ENCODE assay signal across 18 cellular contexts in the genomic region with DNA sequence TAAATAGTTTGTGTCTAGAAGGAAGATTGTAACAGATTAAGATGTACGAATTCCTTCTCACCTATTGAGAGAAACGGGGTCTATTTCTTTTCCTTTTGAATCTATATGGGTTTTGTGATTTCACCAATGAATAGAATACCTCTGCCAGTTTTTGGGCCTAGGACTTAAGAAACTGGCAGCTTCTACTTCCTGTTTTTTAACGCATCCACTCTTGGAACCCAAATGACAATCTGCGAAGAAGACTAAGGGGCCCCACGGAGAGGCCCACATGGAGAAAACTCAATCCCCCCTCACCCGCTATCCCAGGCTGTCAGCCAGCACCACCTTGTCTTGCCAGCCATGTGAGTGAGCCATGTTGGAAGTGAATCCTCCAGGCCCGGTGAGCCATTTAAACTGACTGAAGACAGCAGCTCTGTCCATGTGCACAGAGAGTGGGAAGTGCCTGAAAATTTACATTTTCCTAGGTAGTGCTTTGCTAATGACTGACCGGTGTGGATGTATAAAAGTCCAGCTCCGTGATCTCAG. TPM values are rescaled to one million over a fixed set of nuclear protein-coding genes. Genes with fewer than 3 reads are reported as not detected.
DNase-seq lines count a peak whose midpoint lies in the region; ATAC-seq and TF ChIP-seq lines count a peak whose summit lies in the region.
"Had no signal": no experiment of that assay in that cellular context is flagged by ENCODE, and none has a peak within 500 bp of the region (broad histone marks: within the 10 kb centered on the region; RNA-seq: fewer than 3 reads in every experiment).

No MANE protein-coding gene starts in this region.

- peak overlapping the region; percentile 27 for H3K27ac Mint-ChIP-seq in CD8-positive, alpha-beta T cell
- peak overlapping the region; percentile 66 for H3K27ac Mint-ChIP-seq in dendritic cell treated with granulocyte-macrophage colony-stimulating factor and Interleukin-4, amounts not matched to agents 40 ng/mL and 50 ng/mL, for 4 days
- peak overlapping the region in 1 of 2 donors; percentile 26 for H3K27ac Mint-ChIP-seq in natural killer cell treated with Interleukin-12 subunit alpha and Interleukin-12 subunit beta and Interleukin-15 and Interleukin-18, amount 100 ng/mL, for 72 hours
- H3K27ac Mint-ChIP-seq: HFFc6 had no signal

- H3K36me3 ChIP-seq in CD8-positive, alpha-beta T cell (ENCODE audit: insufficient read depth, low read length), result no peaks in the 10 kb centered on the region
- H3K36me3 ChIP-seq in testis (ENCODE audit: low read depth, missing control alignments), result no peaks in the 10 kb centered on the region

- no peak for ATAC-seq in CD8-positive, alpha-beta T cell
- ATAC-seq in natural killer cell treated with Interleukin-12 subunit alpha and Interleukin-12 subunit beta and Interleukin-15 and Interleukin-18, amount 100 ng/mL, for 72 hours, result no peak
- ATAC-seq: A549 had no signal

- no peak overlapping the region for H3K27ac ChIP-seq in CD8-positive, alpha-beta T cell (ENCODE audit: low read depth, low read length)
- H3K27ac ChIP-seq in testis, result no peak overlapping the region
- H3K27ac ChIP-seq: A549 had no signal

- no peak for TF ChIP-seq POLR2A in testis (IDR thresholded peaks at IDR 0.05)

- CTCF ChIA-PET in CD8-positive, alpha-beta T cell (lab: Charles Lee), result interaction anchor here (1.2 to 3.9 kb wide), 3 partner anchors 17 to 28 kb away, joined by 5 to 38 read pairs (median 10); a partner anchor contains a TSS

- no peaks in the 10 kb centered on the region for H3K27me3 ChIP-seq in CD8-positive, alpha-beta T cell (ENCODE audit: insufficient read depth, low read length)
- no peaks in the 10 kb centered on the region for H3K27me3 ChIP-seq in testis

- 86 to 91% methylated on average over 9 of the region's 9 CpGs for WGBS in testis, 2 donors

- H3K4me1 ChIP-seq in CD8-positive, alpha-beta T cell (ENCODE audit: insufficient read depth, low read length), result peaks cover 22% of the 10 kb centered on the region
- H3K4me1 ChIP-seq in testis, result no peaks in the 10 kb centered on the region
- H3K4me1 ChIP-seq: Caco-2 had no signal

- peaks cover 41% of the 10 kb centered on the region for H3K4me1 Mint-ChIP-seq in CD8-positive, alpha-beta T cell (ENCODE audit: low read depth)
- peaks cover 19% of the 10 kb centered on the region for H3K4me1 Mint-ChIP-seq in dendritic cell treated with granulocyte-macrophage colony-stimulating factor and Interleukin-4, amounts not matched to agents 40 ng/mL and 50 ng/mL, for 4 days (ENCODE audit: low read depth)
- H3K4me1 Mint-ChIP-seq in natural killer cell treated with Interleukin-12 subunit alpha and Interleukin-12 subunit beta and Interleukin-15 and Interleukin-18, amount 100 ng/mL, for 72 hours (ENCODE audit: low read depth in 2 of 2), result peaks cover 19 to 20% of the 10 kb centered on the region in 2 donors

- no peaks in the 10 kb centered on the region for H3K9me3 ChIP-seq in CD8-positive, alpha-beta T cell (ENCODE audit: low read length)
- H3K9me3 ChIP-seq in testis, result no peaks in the 10 kb centered on the region
- H3K9me3 ChIP-seq: A549, Caco-2 had no signal

- H3K4me3 ChIP-seq in CD8-positive, alpha-beta T cell (ENCODE audit: low read depth, low read length), result no peak overlapping the region
- H3K4me3 ChIP-seq in testis, result no peak overlapping the region
- H3K4me3 ChIP-seq: A549 had no signal

- H3K36me3 Mint-ChIP-seq in CD8-positive, alpha-beta T cell, result peaks cover 3% of the 10 kb centered on the region
- H3K36me3 Mint-ChIP-seq in dendritic cell treated with granulocyte-macrophage colony-stimulating factor and Interleukin-4, amounts not matched to agents 40 ng/mL and 50 ng/mL, for 4 days (ENCODE audit: low read depth), result peaks cover 6% of the 10 kb centered on the region
- H3K36me3 Mint-ChIP-seq in natural killer cell treated with Interleukin-12 subunit alpha and Interleukin-12 subunit beta and Interleukin-15 and Interleukin-18, amount 100 ng/mL, for 72 hours, result no peaks in the 10 kb centered on the region

- no peak for TF ChIP-seq CTCF in CD8-positive, alpha-beta T cell (IDR thresholded peaks at IDR 0.05)
- no peak for TF ChIP-seq CTCF in testis (IDR thresholded peaks at IDR 0.05)

- POLR2A ChIA-PET in CD8-positive, alpha-beta T cell (lab: Charles Lee), result interaction anchor here (1.5 to 5.7 kb wide), 2 partner anchors 18 to 28 kb away, joined by 4 to 142 read pairs; a partner anchor contains a TSS

- intact Hi-C loops in CD8-positive, alpha-beta T cell (cut with DNase I, micrococcal nuclease), result no loop called here
- intact Hi-C loops in dendritic cell treated with granulocyte-macrophage colony-stimulating factor and Interleukin-4, amounts not matched to agents 40 ng/mL and 50 ng/mL, for 4 days (cut with micrococcal nuclease), result no loop called here
- intact Hi-C loops in testis (cut with DNase I; ENCODE audit: low total_unique reads), result no loop called here

- H3K9me3 Mint-ChIP-seq in CD8-positive, alpha-beta T cell, result no peaks in the 10 kb centered on the region
- no peaks in the 10 kb centered on the region for H3K9me3 Mint-ChIP-seq in dendritic cell treated with granulocyte-macrophage colony-stimulating factor and Interleukin-4, amounts not matched to agents 40 ng/mL and 50 ng/mL, for 4 days
- H3K9me3 Mint-ChIP-seq in natural killer cell treated with Interleukin-12 subunit alpha and Interleukin-12 subunit beta and Interleukin-15 and Interleukin-18, amount 100 ng/mL, for 72 hours, result no peaks in the 10 kb centered on the region
- H3K9me3 Mint-ChIP-seq: HFFc6 had no signal

- H3K27me3 Mint-ChIP-seq in CD8-positive, alpha-beta T cell (ENCODE audit: low read depth), result no peaks in the 10 kb centered on the region
- peaks cover 2% of the 10 kb centered on the region for H3K27me3 Mint-ChIP-seq in dendritic cell treated with granulocyte-macrophage colony-stimulating factor and Interleukin-4, amounts not matched to agents 40 ng/mL and 50 ng/mL, for 4 days
- no peaks in the 10 kb centered on the region for H3K27me3 Mint-ChIP-seq in natural killer cell treated with Interleukin-12 subunit alpha and Interleukin-12 subunit beta and Interleukin-15 and Interleukin-18, amount 100 ng/mL, for 72 hours

- H3K4me3 Mint-ChIP-seq in CD8-positive, alpha-beta T cell, result no peak overlapping the region
- H3K4me3 Mint-ChIP-seq in dendritic cell treated with granulocyte-macrophage colony-stimulating factor and Interleukin-4, amounts not matched to agents 40 ng/mL and 50 ng/mL, for 4 days, result no peak overlapping the region
- no peak overlapping the region for H3K4me3 Mint-ChIP-seq in natural killer cell treated with Interleukin-12 subunit alpha and Interleukin-12 subunit beta and Interleukin-15 and Interleukin-18, amount 100 ng/mL, for 72 hours
- H3K4me3 Mint-ChIP-seq: HFFc6 had no signal

- DNase-seq in CD8-positive, alpha-beta T cell, result no peak
- DNase-seq in MV-4-11 (lab: John Stamatoyannopoulos, UW) (peak; percentile 70), OCI-M1 (lab: John Stamatoyannopoulos, UW) (peak; percentile 6), testis (no peak), NCI-H748 treated with DMSO at 0.1 percent for 48 hours (lab: John Stamatoyannopoulos, UW) (no peak), pons (ENCODE audit: low spot score) (no peak)
- no peak for DNase-seq in natural killer cell treated with Interleukin-12 subunit alpha and Interleukin-12 subunit beta and Interleukin-15 and Interleukin-18, amount 100 ng/mL, for 72 hours (ENCODE audit: low spot score)
- DNase-seq: Caco-2, DMS153, HFFc6, MM.1S, NCI-H1417 treated with DMSO at 0.1 percent for 48 hours, NCI-H1930, NCI-H2171, SHP77 treated with DMSO at 0.1 percent for 48 hours had no signal

RNA-seq across cellular contexts. Expression of a gene that starts 3.6 kb away (rescaled TPM):
- total RNA-seq in CD8-positive, alpha-beta T cell, result 1 to 10 TPM; 7.5 to 8.3 TPM
- 10 to 100 TPM; 70.9 to 72.0 TPM for total RNA-seq in testis
- polyA plus RNA-seq in testis (ENCODE audit: insufficient read depth, low read depth, low replicate concordance), result 126 TPM
- total RNA-seq in natural killer cell treated with Interleukin-12 subunit alpha and Interleukin-12 subunit beta and Interleukin-15 and Interleukin-18, amount 100 ng/mL, for 72 hours, result 10 to 100 TPM; 27.5 to 35.7 TPM

RNA-seq across cellular contexts. Expression of a gene that starts 27.6 kb away (rescaled TPM):
- total RNA-seq in CD8-positive, alpha-beta T cell, result 100 to 1,000 TPM; 108 to 116 TPM
- 10 to 100 TPM; 28.1 to 29.0 TPM for total RNA-seq in testis
- polyA plus RNA-seq in testis (ENCODE audit: insufficient read depth, low read depth, low replicate concordance), result 8.6 TPM
- 100 to 1,000 TPM in 1 of 2 donors, 10 to 100 TPM in 1; 76.3 to 104 TPM for total RNA-seq in natural killer cell treated with Interleukin-12 subunit alpha and Interleukin-12 subunit beta and Interleukin-15 and Interleukin-18, amount 100 ng/mL, for 72 hours

RNA-seq across cellular contexts. Expression of a gene that starts 48.2 kb away (rescaled TPM):
- total RNA-seq in CD8-positive, alpha-beta T cell, result under 1 TPM; 0.19 to 0.25 TPM
- 10 to 100 TPM in 1 of 2 donors, 1 to 10 TPM in 1; 7.6 to 11.2 TPM for total RNA-seq in testis
- 3.2 TPM for polyA plus RNA-seq in testis (ENCODE audit: insufficient read depth, low read depth, low replicate concordance)
- under 1 TPM in 1 of 2 donors, not detected in 1; 0.12 TPM for total RNA-seq in natural killer cell treated with Interleukin-12 subunit alpha and Interleukin-12 subunit beta and Interleukin-15 and Interleukin-18, amount 100 ng/mL, for 72 hours
- total RNA-seq: Caco-2, NCI-H460 had no signal
- polyA plus RNA-seq: A549 had no signal

Comparison
In these comparisons a context has a peak if more than half of its experiments do, and no peak if none do; other contexts are left out.
1. DNase-seq: peak in MV-4-11 (single experiment) and OCI-M1 (single experiment); none in CD8-positive, alpha-beta T cell (0 of 7), testis (single experiment), NCI-H748 treated with DMSO at 0.1 percent for 48 hours (single experiment), pons (single experiment) and natural killer cell treated with Interleukin-12 subunit alpha and Interleukin-12 subunit beta and Interleukin-15 and Interleukin-18, amount 100 ng/mL, for 72 hours (single experiment).
2. RNA of a gene that starts 48.2 kb away (total RNA-seq): 7.6 to 11.2 TPM in testis; 0.19 to 0.25 TPM in CD8-positive, alpha-beta T cell and 0.12 TPM in natural killer cell treated with Interleukin-12 subunit alpha and Interleukin-12 subunit beta and Interleukin-15 and Interleukin-18, amount 100 ng/mL, for 72 hours; every median in the first group is over 4 times any median in the second.